1 cellular context compared by ENCODE assay signal in genomic region chr2:126645211-126645618, GRCh38.
TF ChIP-seq lines count a peak whose summit lies in the region.

No MANE protein-coding gene starts in this region.

TF ChIP-seq in HepG2, 621 proteins besides CTCF, POLR2A, EP300 and RAD21 (continued from another document):
- TF ChIP-seq CREBL2 (CRISPR knock-in tag; IDR thresholded peaks at IDR 0.05; ENCODE audit: borderline replicate concordance), result no peak
- no peak for TF ChIP-seq ZNF10 (CRISPR knock-in tag; IDR thresholded peaks at IDR 0.05; ENCODE audit: borderline replicate concordance, low read depth)
- TF ChIP-seq IRX3 (CRISPR knock-in tag; IDR thresholded peaks at IDR 0.05; ENCODE audit: borderline replicate concordance, low read depth), result no peak
- TF ChIP-seq ATF4 (CRISPR knock-in tag; IDR thresholded peaks at IDR 0.05), result no peak
- no peak for TF ChIP-seq NCOR1 (IDR thresholded peaks at IDR 0.05; ENCODE audit: borderline replicate concordance, low read length)
- TF ChIP-seq ZNF580 (CRISPR knock-in tag; IDR thresholded peaks at IDR 0.05; ENCODE audit: borderline replicate concordance, low read depth), result no peak
- no peak for TF ChIP-seq ETV6 (CRISPR knock-in tag; conservative IDR thresholded peaks at IDR 0.05)
